In the genomic region with DNA sequence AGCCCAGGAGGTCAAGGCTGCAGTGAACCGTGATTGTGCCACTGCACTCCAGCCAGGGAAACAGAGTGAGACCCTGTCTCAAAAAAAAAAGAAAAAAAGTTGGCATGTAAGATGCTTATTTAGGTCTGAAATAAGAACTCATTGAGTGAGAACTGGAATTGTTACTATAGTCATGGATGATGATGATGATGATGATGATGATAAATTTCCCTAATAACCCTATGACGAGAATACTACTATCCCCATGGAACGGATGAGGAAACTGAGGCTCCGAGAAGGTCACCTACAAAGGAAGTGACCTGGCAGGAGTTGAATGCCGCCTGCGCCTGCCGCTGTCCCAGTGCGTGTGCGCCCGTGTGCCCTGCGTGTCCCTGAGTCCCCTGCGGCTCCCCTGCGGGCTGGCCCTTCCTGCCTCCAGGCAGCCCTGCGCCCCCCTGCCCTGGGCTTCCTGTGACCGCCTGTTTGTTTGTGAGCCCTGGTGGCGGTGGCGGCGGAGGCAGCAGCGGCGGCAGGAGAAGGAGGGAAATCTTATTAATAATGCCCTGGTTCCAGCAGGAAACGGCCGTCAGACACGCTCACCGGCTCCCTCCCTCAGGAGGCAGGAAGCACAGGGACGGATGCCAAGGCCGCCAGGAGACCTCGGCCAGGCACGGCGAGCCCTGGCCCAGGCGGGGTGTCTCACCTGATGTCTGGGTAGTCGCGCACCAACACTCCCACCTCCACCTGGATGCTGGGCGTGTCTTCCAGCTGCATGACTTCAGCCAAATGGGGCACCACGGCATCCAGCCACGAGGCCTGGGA, we compare ENCODE assay signal across 12 cellular contexts. TPM values are rescaled to one million over a fixed set of nuclear protein-coding genes. Genes with fewer than 3 reads are reported as not detected.
DNase-seq lines count a peak whose midpoint lies in the region; ATAC-seq and TF ChIP-seq lines count a peak whose summit lies in the region.
"Had no signal": no experiment of that assay in that cellular context is flagged by ENCODE, and none has a peak within 500 bp of the region (broad histone marks: within the 10 kb centered on the region; RNA-seq: fewer than 3 reads in every experiment).

No MANE protein-coding gene starts in this region.

- no peaks in the 10 kb centered on the region for H3F3A ChIP-seq in neural cell (ENCODE audit: insufficient read depth, low read length, poor library complexity, severe bottlenecking)

- TF ChIP-seq RAD21 in neural cell (conservative IDR thresholded peaks at IDR 0.05) = no peak

- peaks cover 0 to 27% (median 5%) of the 10 kb centered on the region in 3 donors for H3K4me1 ChIP-seq in gastroesophageal sphincter

- H3K79me2 ChIP-seq in neural cell (replicated peaks; ENCODE audit: insufficient read depth, low read length) = no peaks in the 10 kb centered on the region

- ATAC-seq in gastroesophageal sphincter (peak; percentile 20), HG02970 (IDR thresholded peaks at IDR 0.05; ENCODE audit: low FRiP score, unreplicated experiment) (no peak), HG02588 (IDR thresholded peaks at IDR 0.05; ENCODE audit: unreplicated experiment) (no peak)
- ATAC-seq: effector memory CD8-positive, alpha-beta T cell had no signal

- H3K27me3 ChIP-seq in gastroesophageal sphincter (peaks cover 90% of the 10 kb centered on the region), neural cell (ENCODE audit: insufficient read depth, low read depth, low read length) (peaks cover 62% of the 10 kb centered on the region)

- no peaks in the 10 kb centered on the region for H3K9me2 ChIP-seq in neural cell (ENCODE audit: insufficient read depth, low read length)

- no peaks in the 10 kb centered on the region for H4K20me1 ChIP-seq in neural cell (ENCODE audit: insufficient read depth)

- 9 to 23% methylated on average over 6 to 10 of the region's 35 CpGs for WGBS in gastroesophageal sphincter (ENCODE audit: low coverage in 1 of 2), 2 donors

- TF ChIP-seq POLR2A in gastroesophageal sphincter (IDR thresholded peaks at IDR 0.05) = no peak

- in situ Hi-C loops in GM13976 (cut with MboI; ENCODE audit: low sequenced_read_pairs, unreplicated experiment) = no loop called here

- H3K27ac ChIP-seq in gastroesophageal sphincter (peak overlapping the region in 1 of 4 donors; percentile 8), neural cell (ENCODE audit: low read length) (no peak overlapping the region)

- H3K4me2 ChIP-seq in neural cell (ENCODE audit: low read length) = no peak overlapping the region

- H3K9ac ChIP-seq in neural cell (ENCODE audit: low read length) = no peak overlapping the region

- H3K9me3 ChIP-seq in gastroesophageal sphincter (no peaks in the 10 kb centered on the region), neural cell (ENCODE audit: low read length) (no peaks in the 10 kb centered on the region)

- DNase-seq in GM13976 (ENCODE audit: low spot score) (peak; percentile 21), NCI-H510A (lab: John Stamatoyannopoulos, UW) (peak; percentile 28), CD1c-positive myeloid dendritic cell (ENCODE audit: extremely low spot score) (no peak)
- no peak for DNase-seq in stimulated activated CD4-positive, alpha-beta T cell treated with anti-CD3 and anti-CD28 coated beads, Interleukin-1b, Interleukin-23, amount 100 ng/mL, for 48 hours
- DNase-seq: activated CD4-positive, alpha-beta T cell treated with anti-CD3 and anti-CD28 coated beads for 48 hours; DND-41; effector memory CD8-positive, alpha-beta T cell had no signal

- no peak overlapping the region for H3K4me3 ChIP-seq in gastroesophageal sphincter
- H3K4me3 ChIP-seq in neural cell (ENCODE audit: low read length) = peak overlapping the region; percentile 41

- no peak for TF ChIP-seq CTCF in GM13976 (IDR thresholded peaks at IDR 0.05; ENCODE audit: borderline replicate concordance, control extremely low read depth, extremely low read depth, insufficient read depth, missing control alignments)
- no peak for TF ChIP-seq CTCF in gastroesophageal sphincter (IDR thresholded peaks at IDR 0.05)
- no peak for TF ChIP-seq CTCF in neural cell (IDR thresholded peaks at IDR 0.05; ENCODE audit: poor library complexity, severe bottlenecking)

- TF ChIP-seq EP300 in gastroesophageal sphincter (IDR thresholded peaks at IDR 0.05) (no peak), neural cell (conservative IDR thresholded peaks at IDR 0.05; ENCODE audit: poor library complexity, severe bottlenecking) (no peak)

- H3K36me3 ChIP-seq in gastroesophageal sphincter (no peaks in the 10 kb centered on the region), neural cell (ENCODE audit: insufficient read depth, low read length) (no peaks in the 10 kb centered on the region)

- H2AFZ ChIP-seq in neural cell (ENCODE audit: low read depth, low read length) = no peak overlapping the region

TF ChIP-seq in neural cell, 6 proteins besides CTCF, POLR2A, EP300 and RAD21:
- TF ChIP-seq, protein P1, sequence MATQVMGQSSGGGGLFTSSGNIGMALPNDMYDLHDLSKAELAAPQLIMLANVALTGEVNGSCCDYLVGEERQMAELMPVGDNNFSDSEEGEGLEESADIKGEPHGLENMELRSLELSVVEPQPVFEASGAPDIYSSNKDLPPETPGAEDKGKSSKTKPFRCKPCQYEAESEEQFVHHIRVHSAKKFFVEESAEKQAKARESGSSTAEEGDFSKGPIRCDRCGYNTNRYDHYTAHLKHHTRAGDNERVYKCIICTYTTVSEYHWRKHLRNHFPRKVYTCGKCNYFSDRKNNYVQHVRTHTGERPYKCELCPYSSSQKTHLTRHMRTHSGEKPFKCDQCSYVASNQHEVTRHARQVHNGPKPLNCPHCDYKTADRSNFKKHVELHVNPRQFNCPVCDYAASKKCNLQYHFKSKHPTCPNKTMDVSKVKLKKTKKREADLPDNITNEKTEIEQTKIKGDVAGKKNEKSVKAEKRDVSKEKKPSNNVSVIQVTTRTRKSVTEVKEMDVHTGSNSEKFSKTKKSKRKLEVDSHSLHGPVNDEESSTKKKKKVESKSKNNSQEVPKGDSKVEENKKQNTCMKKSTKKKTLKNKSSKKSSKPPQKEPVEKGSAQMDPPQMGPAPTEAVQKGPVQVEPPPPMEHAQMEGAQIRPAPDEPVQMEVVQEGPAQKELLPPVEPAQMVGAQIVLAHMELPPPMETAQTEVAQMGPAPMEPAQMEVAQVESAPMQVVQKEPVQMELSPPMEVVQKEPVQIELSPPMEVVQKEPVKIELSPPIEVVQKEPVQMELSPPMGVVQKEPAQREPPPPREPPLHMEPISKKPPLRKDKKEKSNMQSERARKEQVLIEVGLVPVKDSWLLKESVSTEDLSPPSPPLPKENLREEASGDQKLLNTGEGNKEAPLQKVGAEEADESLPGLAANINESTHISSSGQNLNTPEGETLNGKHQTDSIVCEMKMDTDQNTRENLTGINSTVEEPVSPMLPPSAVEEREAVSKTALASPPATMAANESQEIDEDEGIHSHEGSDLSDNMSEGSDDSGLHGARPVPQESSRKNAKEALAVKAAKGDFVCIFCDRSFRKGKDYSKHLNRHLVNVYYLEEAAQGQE (IDR thresholded peaks at IDR 0.05; ENCODE audit: borderline replicate concordance) = no peak
- TF ChIP-seq EZH2 (IDR thresholded peaks at IDR 0.05; ENCODE audit: borderline replicate concordance, insufficient read depth, low read length, poor library complexity, severe bottlenecking) (no peak), MXI1 (conservative IDR thresholded peaks at IDR 0.05; ENCODE audit: poor library complexity, severe bottlenecking) (no peak), SMC3 (conservative IDR thresholded peaks at IDR 0.05; ENCODE audit: poor library complexity) (no peak), POLR2AphosphoS5 (IDR thresholded peaks at IDR 0.05) (no peak), TAF1 (IDR thresholded peaks at IDR 0.05; ENCODE audit: low read depth) (no peak)

RNA-seq across cellular contexts. Expression of a gene that starts 29.6 kb away (rescaled TPM):
- total RNA-seq in gastroesophageal sphincter = 1 to 10 TPM; 1.2 to 2.9 (median 2.0) TPM
- polyA plus RNA-seq in neural cell = not detected in 2 replicates
- not detected in 2 replicates for polyA minus RNA-seq in neural cell
- polyA plus RNA-seq: IgD-negative memory B cell had no signal

RNA-seq across cellular contexts. Expression of a gene that starts 35.5 kb away (rescaled TPM):
- total RNA-seq in gastroesophageal sphincter = 10 to 100 TPM; 14.0 to 35.5 (median 20.6) TPM
- 11.6 and 23.1 TPM in 2 replicates for polyA plus RNA-seq in neural cell
- polyA minus RNA-seq in neural cell = 23.8 and 35.8 TPM in 2 replicates

RNA-seq across cellular contexts. Expression of a gene that starts 37.0 kb away (rescaled TPM):
- total RNA-seq in gastroesophageal sphincter = 10 to 100 TPM in 1 of 4 donors, 1 to 10 TPM in 3; 5.0 to 17.0 (median 7.8) TPM
- polyA plus RNA-seq in neural cell = 1.8 and 4.3 TPM in 2 replicates
- 6.0 and 7.3 TPM in 2 replicates for polyA minus RNA-seq in neural cell

RNA-seq across cellular contexts. Expression of a gene that starts 37.6 kb away (rescaled TPM):
- total RNA-seq in gastroesophageal sphincter = 10 to 100 TPM; 16.2 to 24.0 (median 20.7) TPM
- polyA plus RNA-seq in neural cell = 34.9 and 48.5 TPM in 2 replicates
- polyA minus RNA-seq in neural cell = 8.6 and 10.0 TPM in 2 replicates

RNA-seq across cellular contexts. Expression of a gene that starts 54.8 kb away (rescaled TPM):
- under 1 TPM in 2 of 4 donors, not detected in 2; 0.16 to 0.39 TPM for total RNA-seq in gastroesophageal sphincter
- polyA plus RNA-seq in neural cell = 1.6 and 2.8 TPM in 2 replicates
- polyA minus RNA-seq in neural cell = 0.69 and 1.2 TPM in 2 replicates
- polyA plus RNA-seq: IgD-negative memory B cell had no signal

Comparison
In these comparisons a context has a peak if more than half of its experiments do, and no peak if none do; other contexts are left out.
1. DNase-seq: peak in GM13976 (single experiment) and NCI-H510A (single experiment); none in CD1c-positive myeloid dendritic cell (single experiment) and stimulated activated CD4-positive, alpha-beta T cell treated with anti-CD3 and anti-CD28 coated beads, Interleukin-1b, Interleukin-23, amount 100 ng/mL, for 48 hours (single experiment).